ENCODE assay signal across 16 cellular contexts in the genomic region with DNA sequence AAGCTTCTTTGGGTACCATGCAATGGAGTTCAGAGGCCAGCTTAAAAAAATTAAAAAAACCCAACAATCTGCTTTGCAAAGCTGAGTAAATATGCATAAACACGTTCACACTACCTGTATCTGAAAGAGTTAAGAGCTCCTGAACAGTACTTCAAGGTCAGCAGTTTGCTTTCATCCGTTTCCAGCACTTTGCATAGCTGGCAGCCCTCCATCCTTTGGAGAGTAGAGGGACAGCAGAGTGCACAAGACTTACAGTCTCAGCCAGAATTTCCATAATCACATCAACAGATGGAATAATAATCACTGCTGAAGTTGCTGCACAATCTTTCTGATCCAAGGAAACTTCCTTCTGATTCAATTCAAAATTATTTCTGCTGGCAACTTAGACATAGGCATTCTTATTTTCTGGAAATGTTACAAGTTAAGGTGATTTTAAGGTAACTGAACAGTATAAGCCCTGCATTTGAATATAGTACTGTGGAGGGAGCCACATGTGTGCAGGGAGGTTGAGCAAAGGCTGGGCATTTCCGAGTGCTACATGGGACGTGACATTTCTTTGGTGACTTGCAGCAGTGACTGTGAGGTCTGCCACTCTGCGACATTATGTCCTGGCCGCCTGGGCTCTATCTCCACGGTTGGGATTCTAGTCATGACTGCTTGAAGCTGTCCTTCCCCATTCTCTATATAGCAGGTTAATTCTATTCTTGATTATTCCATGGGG.
DNase-seq lines count a peak whose midpoint lies in the region; ATAC-seq, FAIRE-seq and TF ChIP-seq lines count a peak whose summit lies in the region.
"Had no signal": no experiment of that assay in that cellular context is flagged by ENCODE, and none has a peak within 500 bp of the region (broad histone marks: within the 10 kb centered on the region; RNA-seq: fewer than 3 reads in every experiment).

No MANE protein-coding gene starts in this region.

- H3K4me3 ChIP-seq in heart right ventricle (peak overlapping the region in 1 of 10 donors; percentile 5), small intestine (ENCODE audit: low read depth in 1 of 2, low read length in 2 of 2) (no peak overlapping the region)

- H3K9me3 ChIP-seq in heart right ventricle (no peaks in the 10 kb centered on the region), small intestine (ENCODE audit: control insufficient read depth, low read depth) (no peaks in the 10 kb centered on the region)

- FAIRE-seq in small intestine (lab: Jason Lieb, UNC) = no peak

- ATAC-seq in heart right ventricle = peak; percentile 70 to 97 (median 93)
- no peak for ATAC-seq in HG03135 (IDR thresholded peaks at IDR 0.05; ENCODE audit: unreplicated experiment)

- WGBS in heart right ventricle, 2 donors = 22 to 23% methylated on average over 7 of the region's 7 CpGs
- WGBS in small intestine, 3 donors = 41 to 65% (median 52%) methylated on average over 7 of the region's 7 CpGs

- peak; percentile 1 for DNase-seq in DMS79 treated with DMSO at 0.1 percent for 48 hours (lab: John Stamatoyannopoulos, UW)
- no peak for DNase-seq in DMS79 (lab: John Stamatoyannopoulos, UW)
- DNase-seq in NCI-H526 (lab: John Stamatoyannopoulos, UW) = peak; percentile 62 to 77
- peak; percentile 32 to 82 for DNase-seq in heart right ventricle
- peak; percentile 2 for DNase-seq in small intestine
- no peak for DNase-seq in stimulated activated CD4-positive, alpha-beta T cell treated with anti-CD3 and anti-CD28 coated beads, Interleukin-4, amount 100 ng/mL, for 4 hours
- no peak for DNase-seq in activated gamma-delta T cell treated with Interleukin-2 at 50 U/mL for 16 hours
- DNase-seq: activated CD4-positive, alpha-beta T cell treated with anti-CD3 and anti-CD28 coated beads for 4 hours; activated naive CD8-positive, alpha-beta T cell treated with anti-CD3 and anti-CD28 coated beads for 36 hours; activated T-cell treated with anti-CD3 and anti-CD28 coated beads for 4 hours; EL; islet precursor cell had no signal

- peak overlapping the region in 2 of 10 donors; percentile 41 to 50 for H3K27ac ChIP-seq in heart right ventricle
- no peak overlapping the region for H3K27ac ChIP-seq in small intestine (ENCODE audit: low read depth in 1 of 2, low read length in 1 of 2)
- H3K27ac ChIP-seq: 22Rv1, C4-2B, epithelial cell of prostate had no signal

- H3K4me1 ChIP-seq in heart right ventricle (peaks cover 0 to 29% (median 11%) of the 10 kb centered on the region in 9 donors), small intestine (ENCODE audit: control insufficient read depth in 2 of 2, insufficient read depth in 1 of 2, low read depth in 1 of 2, low read length in 1 of 2) (no peaks in the 10 kb centered on the region)

- TF ChIP-seq CTCF in heart right ventricle (IDR thresholded peaks at IDR 0.05) = no peak

- H3K36me3 ChIP-seq in heart right ventricle = no peaks in the 10 kb centered on the region
- H3K36me3 ChIP-seq in small intestine (ENCODE audit: control insufficient read depth in 2 of 2, insufficient read depth in 2 of 2, low read length in 2 of 2) = no peaks in the 10 kb centered on the region

- intact Hi-C loops in heart right ventricle (cut with DNase I) = loop anchor here in 2 of 10 donors (5.0 to 10.0 kb wide), 5 partner anchors 74 to 167 kb away; a partner anchor contains a TSS

- H3K27me3 ChIP-seq in heart right ventricle (no peaks in the 10 kb centered on the region), small intestine (ENCODE audit: control insufficient read depth in 2 of 2, insufficient read depth in 2 of 2, low read length in 2 of 2) (no peaks in the 10 kb centered on the region)

Comparison
In these comparisons a context has a peak if more than half of its experiments do, and no peak if none do; other contexts are left out.
1. DNase-seq: peak in DMS79 treated with DMSO at 0.1 percent for 48 hours (single experiment), NCI-H526 (2 of 2), heart right ventricle (2 of 2) and small intestine (single experiment); none in DMS79 (single experiment), stimulated activated CD4-positive, alpha-beta T cell treated with anti-CD3 and anti-CD28 coated beads, Interleukin-4, amount 100 ng/mL, for 4 hours (0 of 2) and activated gamma-delta T cell treated with Interleukin-2 at 50 U/mL for 16 hours (single experiment).